ENCODE assay signal across 7 cellular contexts in the genomic region with DNA sequence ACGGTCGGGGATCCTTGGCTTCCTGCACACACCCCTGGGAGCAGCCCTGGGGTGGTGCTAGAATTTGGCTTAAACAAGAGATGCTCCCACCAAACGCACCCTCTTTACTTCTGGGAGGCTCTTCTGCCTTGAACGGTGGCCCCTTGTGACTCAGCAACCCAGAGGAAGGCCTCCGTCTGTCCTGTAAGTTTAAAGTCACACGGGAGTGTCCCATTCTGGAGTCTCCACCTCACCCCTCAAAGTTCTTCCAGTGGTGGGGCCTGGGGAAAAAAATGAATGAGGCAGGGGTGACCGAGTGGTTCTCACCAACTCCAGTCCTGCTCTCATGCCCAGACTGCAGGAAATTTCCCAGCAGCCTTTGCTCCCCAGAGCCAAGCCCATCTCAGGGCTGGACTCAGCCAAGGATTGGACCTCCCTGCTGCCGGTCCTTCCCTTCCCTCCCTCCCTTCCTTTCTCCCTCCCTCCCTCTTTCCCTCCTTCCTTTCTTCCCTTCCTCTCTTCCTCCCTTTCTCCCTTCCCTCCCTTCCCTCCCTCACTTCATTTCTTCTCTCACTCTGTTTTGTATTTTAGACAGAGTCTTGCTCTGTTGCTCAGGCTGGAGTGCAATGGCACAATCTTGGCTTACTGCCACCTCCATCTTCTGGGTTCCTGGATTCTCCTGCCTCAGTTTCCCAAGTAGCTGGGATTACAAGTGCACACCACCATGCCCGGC. TPM values are rescaled to one million over a fixed set of nuclear protein-coding genes. Genes with fewer than 3 reads are reported as not detected.
A peak's percentile ranks its signal among the peaks of the same experiment; 100 is the strongest.
DNase-seq lines count a peak whose midpoint lies in the region; ATAC-seq lines count a peak whose summit lies in the region.
"Had no signal": no experiment of that assay in that cellular context is flagged by ENCODE, and none has a peak within 500 bp of the region (broad histone marks: within the 10 kb centered on the region; RNA-seq: fewer than 3 reads in every experiment).

No MANE protein-coding gene starts in this region.

- intact Hi-C loops in left ventricle myocardium superior (cut with micrococcal nuclease), result no loop called here

- ATAC-seq in left ventricle myocardium superior (peak; percentile 60), HG02610 (IDR thresholded peaks at IDR 0.05; ENCODE audit: unreplicated experiment) (no peak), GM21515 (IDR thresholded peaks at IDR 0.05; ENCODE audit: unreplicated experiment) (no peak)

- DNase-seq in EL, result peak; percentile 9
- peak; percentile 43 for DNase-seq in NCI-H446 treated with DMSO at 0.1 percent for 48 hours (lab: John Stamatoyannopoulos, UW)
- no peak for DNase-seq in left ventricle myocardium superior
- DNase-seq in putamen (ENCODE audit: low spot score), result no peak

RNA-seq across cellular contexts. Expression of a gene that starts 11.4 kb away (rescaled TPM):
- total RNA-seq in left ventricle myocardium superior, result not detected
- total RNA-seq: dermis microvascular lymphatic vessel endothelial cell had no signal

RNA-seq across cellular contexts. Expression of a gene that starts 23.7 kb away (rescaled TPM):
- total RNA-seq in left ventricle myocardium superior, result 1,516 TPM
- total RNA-seq: dermis microvascular lymphatic vessel endothelial cell had no signal

RNA-seq across cellular contexts. Expression of a gene that starts 38.1 kb away (rescaled TPM):
- total RNA-seq in left ventricle myocardium superior, result 1.6 TPM

RNA-seq across cellular contexts. Expression of a gene that starts 49.5 kb away (rescaled TPM):
- total RNA-seq in left ventricle myocardium superior, result 3.2 TPM

RNA-seq across cellular contexts. Expression of a gene that starts 54.8 kb away (rescaled TPM):
- total RNA-seq in left ventricle myocardium superior, result 5.4 TPM

Comparison
In these comparisons a context has a peak if more than half of its experiments do, and no peak if none do; other contexts are left out.
1. DNase-seq: peak in EL (single experiment) and NCI-H446 treated with DMSO at 0.1 percent for 48 hours (single experiment); none in left ventricle myocardium superior (single experiment) and putamen (single experiment).